30 cellular contexts compared by ENCODE assay signal in genomic region chr18:58528011-58528367, GRCh38.
DNase-seq lines count a peak whose midpoint lies in the region; ATAC-seq, FAIRE-seq and TF ChIP-seq lines count a peak whose summit lies in the region.
"Had no signal": no experiment of that assay in that cellular context is flagged by ENCODE, and none has a peak within 500 bp of the region (broad histone marks: within the 10 kb centered on the region; RNA-seq: fewer than 3 reads in every experiment).

No MANE protein-coding gene starts in this region.

- no peak for TF ChIP-seq EP300 in A549 (IDR thresholded peaks at IDR 0.05)

- H2AFZ ChIP-seq in hepatocyte: no peak overlapping the region

- H3K4me3 ChIP-seq in A549 (no peak overlapping the region), WERI-Rb-1 (ENCODE audit: low read depth, low read length) (no peak overlapping the region), hepatocyte (no peak overlapping the region), aorta (ENCODE audit: low read length in 2 of 2) (no peak overlapping the region)
- H3K4me3 ChIP-seq: ascending aorta, dorsolateral prefrontal cortex, MG63, ovary, right atrium auricular region, SK-N-MC, thoracic aorta had no signal

- no peaks in the 10 kb centered on the region for H4K20me1 ChIP-seq in hepatocyte (ENCODE audit: insufficient read depth, poor library complexity, severe bottlenecking)

- intact Hi-C loops in activated naive CD4-positive, alpha-beta T cell treated with anti-CD3 and anti-CD28 coated beads for 36 hours (cut with micrococcal nuclease): loop anchor here (2.0 to 5.0 kb wide), 2 partner anchors 529 to 541 kb away; no protein-coding TSS in a partner anchor
- intact Hi-C loops in aorta (cut with DNase I): no loop called here

- H3K9me3 ChIP-seq in A549 (no peaks in the 10 kb centered on the region), WERI-Rb-1 (ENCODE audit: severe bottlenecking) (no peaks in the 10 kb centered on the region), hepatocyte (ENCODE audit: low read depth) (no peaks in the 10 kb centered on the region), aorta (ENCODE audit: control insufficient read depth, low read length) (peaks cover 4% of the 10 kb centered on the region)
- H3K9me3 ChIP-seq: ascending aorta, MG63, ovary, right atrium auricular region, thoracic aorta had no signal

- CTCF ChIA-PET in A549 (lab: Yijun Ruan, JAX): interaction anchor here (1.1 to 11.5 kb wide), 6 partner anchors 11 to 236 kb away, joined by 3 to 120 read pairs (median 5); no protein-coding TSS in a partner anchor
- CTCF ChIA-PET in activated naive CD4-positive, alpha-beta T cell treated with anti-CD3 and anti-CD28 coated beads for 36 hours (lab: Charles Lee): interaction anchor here (0.9 to 23.4 kb wide), 7 partner anchors 9 to 238 kb away, joined by 3 to 426 read pairs (median 5); no protein-coding TSS in a partner anchor
- CTCF ChIA-PET in HEK293T (lab: Yijun Ruan, JAX): interaction anchor here (0.6 to 4.1 kb wide), 2 partner anchors 236 to 241 kb away, joined by 3 to 29 read pairs; no protein-coding TSS in a partner anchor

- DNase-seq in A549 (ENCODE audit: low read depth in 1 of 2, low spot score in 1 of 2) (no peak), D341Med (ENCODE audit: low spot score) (peak; percentile 56), WERI-Rb-1 (peak; percentile 35), hepatocyte (ENCODE audit: low spot score) (no peak), HEK293T (ENCODE audit: extremely low spot score) (no peak), aorta (no peak)
- DNase-seq in activated CD4-positive, alpha-beta T cell treated with anti-CD3 and anti-CD28 coated beads, Interleukin-2, amount 50 U/mL, for 4 hours: no peak
- DNase-seq in activated naive CD4-positive, alpha-beta T cell treated with anti-CD3 and anti-CD28 coated beads for 36 hours: no peak
- DNase-seq: activated CD4-positive, alpha-beta T cell treated with anti-CD3 and anti-CD28 coated beads, Interleukin-2, amount 10 ng/mL, durations not matched to agents 24 days and 14 days; activated CD8-positive, alpha-beta memory T cell treated with anti-CD3 and anti-CD28 coated beads, Interleukin-2, amount 10 ng/mL, durations not matched to agents 7 days and 5 days; activated naive CD4-positive, alpha-beta T cell treated with anti-CD3 and anti-CD28 coated beads, Interleukin-2, amount 10 ng/mL, durations not matched to agents 7 days and 5 days; activated T-cell treated with anti-CD3 and anti-CD28 coated beads, Interleukin-2, amount 50 U/mL, for 72 hours; CD4-positive, CD25-positive, alpha-beta regulatory T cell; central memory CD4-positive, alpha-beta T cell; dorsolateral prefrontal cortex; GDM1; hypothalamus; left ventricle myocardium superior; MG63; natural killer cell; NCI-H2107; NCI-H524 treated with DMSO at 0.1 percent for 48 hours; ovary; stimulated activated naive CD4-positive, alpha-beta T cell treated with Interleukin-2 at 50 U/mL for 16 hours had no signal

- no peak for TF ChIP-seq RAD21 in A549 (conservative IDR thresholded peaks at IDR 0.05 in 1 of 2, IDR thresholded peaks at IDR 0.05 in 1 of 2)

- no peaks in the 10 kb centered on the region for H3K36me3 Mint-ChIP-seq in activated naive CD4-positive, alpha-beta T cell treated with anti-CD3 and anti-CD28 coated beads for 36 hours (ENCODE audit: low read depth)
- H3K36me3 Mint-ChIP-seq: activated CD8-positive, alpha-beta memory T cell treated with anti-CD3 and anti-CD28 coated beads, Interleukin-2, amount 10 ng/mL, durations not matched to agents 7 days and 5 days; activated naive CD4-positive, alpha-beta T cell treated with anti-CD3 and anti-CD28 coated beads, Interleukin-2, amount 10 ng/mL, durations not matched to agents 7 days and 5 days; CD4-positive, CD25-positive, alpha-beta regulatory T cell; mesothelial cell of epicardium; natural killer cell had no signal

- POLR2A ChIA-PET in A549 (lab: Yijun Ruan, JAX) (interaction anchor here (0.9 kb wide), 1 partner anchor 51 kb away, joined by 3 read pairs; no protein-coding TSS in a partner anchor), HEK293T (lab: Yijun Ruan, JAX) (no interaction called here)

- no peak for TF ChIP-seq CTCF in A549 (IDR thresholded peaks at IDR 0.05)
- TF ChIP-seq CTCF in WERI-Rb-1 (IDR thresholded peaks at IDR 0.05; ENCODE audit: low read depth, low read length): no peak
- no peak for TF ChIP-seq CTCF in hepatocyte (IDR thresholded peaks at IDR 0.05; ENCODE audit: poor library complexity)

- H3K4me2 ChIP-seq in A549: peak overlapping the region; percentile 85
- H3K4me2 ChIP-seq in hepatocyte: peak overlapping the region; percentile 6

- no peak overlapping the region for H3K27ac Mint-ChIP-seq in activated naive CD4-positive, alpha-beta T cell treated with anti-CD3 and anti-CD28 coated beads for 36 hours
- H3K27ac Mint-ChIP-seq: activated CD4-positive, alpha-beta T cell treated with anti-CD3 and anti-CD28 coated beads, Interleukin-2, amount 10 ng/mL, durations not matched to agents 24 days and 14 days; activated CD8-positive, alpha-beta memory T cell treated with anti-CD3 and anti-CD28 coated beads, Interleukin-2, amount 10 ng/mL, durations not matched to agents 7 days and 5 days; activated naive CD4-positive, alpha-beta T cell treated with anti-CD3 and anti-CD28 coated beads, Interleukin-2, amount 10 ng/mL, durations not matched to agents 7 days and 5 days; activated T-cell treated with anti-CD3 and anti-CD28 coated beads, Interleukin-2, amount 50 U/mL, for 72 hours; CD4-positive, CD25-positive, alpha-beta regulatory T cell; natural killer cell had no signal

- ATAC-seq in A549 (no peak), aorta (ENCODE audit: low FRiP score) (no peak)
- ATAC-seq: activated CD8-positive, alpha-beta memory T cell treated with anti-CD3 and anti-CD28 coated beads, Interleukin-2, amount 10 ng/mL, durations not matched to agents 7 days and 5 days; activated T-cell treated with anti-CD3 and anti-CD28 coated beads, Interleukin-2, amount 50 U/mL, for 72 hours; left ventricle myocardium superior; natural killer cell had no signal

- no peaks in the 10 kb centered on the region for H3K9me3 Mint-ChIP-seq in activated naive CD4-positive, alpha-beta T cell treated with anti-CD3 and anti-CD28 coated beads for 36 hours
- H3K9me3 Mint-ChIP-seq: activated CD4-positive, alpha-beta T cell treated with anti-CD3 and anti-CD28 coated beads, Interleukin-2, amount 10 ng/mL, durations not matched to agents 24 days and 14 days; activated naive CD4-positive, alpha-beta T cell treated with anti-CD3 and anti-CD28 coated beads, Interleukin-2, amount 10 ng/mL, durations not matched to agents 7 days and 5 days; activated T-cell treated with anti-CD3 and anti-CD28 coated beads, Interleukin-2, amount 50 U/mL, for 72 hours; CD4-positive, CD25-positive, alpha-beta regulatory T cell; mesothelial cell of epicardium; natural killer cell had no signal

- no peaks in the 10 kb centered on the region for H3K9me2 ChIP-seq in hepatocyte (replicated peaks; ENCODE audit: insufficient read depth)

- peak overlapping the region; percentile 94 to 100 for H3K27ac ChIP-seq in A549
- no peak overlapping the region for H3K27ac ChIP-seq in WERI-Rb-1
- H3K27ac ChIP-seq in hepatocyte: peak overlapping the region; percentile 73
- no peak overlapping the region for H3K27ac ChIP-seq in aorta (ENCODE audit: low read depth in 1 of 2, low read length in 2 of 2)
- H3K27ac ChIP-seq: ascending aorta, dorsolateral prefrontal cortex, ovary, right atrium auricular region, SK-N-MC, thoracic aorta had no signal

- H3K36me3 ChIP-seq in WERI-Rb-1: no peaks in the 10 kb centered on the region
- H3K36me3 ChIP-seq in hepatocyte (replicated peaks; ENCODE audit: insufficient read depth, low read depth): no peaks in the 10 kb centered on the region
- no peaks in the 10 kb centered on the region for H3K36me3 ChIP-seq in aorta (ENCODE audit: control insufficient read depth in 1 of 2, insufficient read depth in 2 of 2, low read length in 1 of 2)
- H3K36me3 ChIP-seq: ascending aorta, ovary, right atrium auricular region, thoracic aorta had no signal

- WGBS in A549 (ENCODE audit: missing lambda C conversion rate): 87% methylated on average over 2 of the region's 2 CpGs
- WGBS in hepatocyte (ENCODE audit: low lambda C conversion rate, missing lambda C conversion rate): 87% methylated on average over 2 of the region's 2 CpGs
- 19 to 25% methylated on average over 2 of the region's 2 CpGs for WGBS in aorta, 2 donors

- no peak for FAIRE-seq in A549 (lab: Jason Lieb, UNC)
- FAIRE-seq: frontal cortex had no signal

- no peak for TF ChIP-seq POLR2A in A549 (IDR thresholded peaks at IDR 0.05; ENCODE audit: low read length)

- no peaks in the 10 kb centered on the region for H3K27me3 ChIP-seq in WERI-Rb-1 (ENCODE audit: insufficient read depth, low read depth, severe bottlenecking)
- H3K27me3 ChIP-seq in hepatocyte: no peaks in the 10 kb centered on the region
- no peaks in the 10 kb centered on the region for H3K27me3 ChIP-seq in aorta (ENCODE audit: control insufficient read depth in 1 of 2, insufficient read depth in 2 of 2, low read length in 1 of 2)
- H3K27me3 ChIP-seq: ascending aorta, MG63, ovary, right atrium auricular region had no signal

- H3K4me1 Mint-ChIP-seq in activated naive CD4-positive, alpha-beta T cell treated with anti-CD3 and anti-CD28 coated beads for 36 hours (ENCODE audit: low read depth): peaks cover 16% of the 10 kb centered on the region

- H3K79me2 ChIP-seq in hepatocyte: no peaks in the 10 kb centered on the region

- no peak overlapping the region for H3K4me3 Mint-ChIP-seq in activated naive CD4-positive, alpha-beta T cell treated with anti-CD3 and anti-CD28 coated beads for 36 hours
- H3K4me3 Mint-ChIP-seq: activated CD4-positive, alpha-beta T cell treated with anti-CD3 and anti-CD28 coated beads, Interleukin-2, amount 10 ng/mL, durations not matched to agents 24 days and 14 days; activated CD8-positive, alpha-beta memory T cell treated with anti-CD3 and anti-CD28 coated beads, Interleukin-2, amount 10 ng/mL, durations not matched to agents 7 days and 5 days; activated naive CD4-positive, alpha-beta T cell treated with anti-CD3 and anti-CD28 coated beads, Interleukin-2, amount 10 ng/mL, durations not matched to agents 7 days and 5 days; activated T-cell treated with anti-CD3 and anti-CD28 coated beads, Interleukin-2, amount 50 U/mL, for 72 hours; CD4-positive, CD25-positive, alpha-beta regulatory T cell; mesothelial cell of epicardium; natural killer cell had no signal

- peaks cover 6% of the 10 kb centered on the region for H3K27me3 Mint-ChIP-seq in activated naive CD4-positive, alpha-beta T cell treated with anti-CD3 and anti-CD28 coated beads for 36 hours (ENCODE audit: low read depth)

- H3K4me1 ChIP-seq in A549: peaks cover 57% of the 10 kb centered on the region
- H3K4me1 ChIP-seq in hepatocyte (ENCODE audit: insufficient read depth): peaks cover 21% of the 10 kb centered on the region
- no peaks in the 10 kb centered on the region for H3K4me1 ChIP-seq in aorta (ENCODE audit: control insufficient read depth in 1 of 2, insufficient read depth in 2 of 2, low read length in 2 of 2)
- H3K4me1 ChIP-seq: ascending aorta, right atrium auricular region had no signal

TF ChIP-seq in A549, 52 proteins besides CTCF, POLR2A, EP300 and RAD21 (continues in another document):
- TF ChIP-seq SMC3 (IDR thresholded peaks at IDR 0.05) (no peak), FOSL2 (IDR thresholded peaks at IDR 0.05) (no peak), FOSL2 (CRISPR knock-in tag; IDR thresholded peaks at IDR 0.05) (no peak)

TF ChIP-seq in HEK293T, 16 proteins besides CTCF, POLR2A, EP300 and RAD21 (continues in another document):
- TF ChIP-seq LEF1 (IDR thresholded peaks at IDR 0.05; ENCODE audit: borderline replicate concordance) (no peak), NFRKB (IDR thresholded peaks at IDR 0.05) (no peak)

Comparison
In these comparisons a context has a peak if more than half of its experiments do, and no peak if none do; other contexts are left out.
1. DNase-seq: peak in D341Med (single experiment) and WERI-Rb-1 (single experiment); none in A549 (0 of 2), hepatocyte (single experiment), activated CD4-positive, alpha-beta T cell treated with anti-CD3 and anti-CD28 coated beads, Interleukin-2, amount 50 U/mL, for 4 hours (0 of 2), activated naive CD4-positive, alpha-beta T cell treated with anti-CD3 and anti-CD28 coated beads for 36 hours (single experiment), HEK293T (single experiment) and aorta (0 of 2).
2. H3K27ac ChIP-seq: peak in A549 (2 of 2) and hepatocyte (single experiment); none in WERI-Rb-1 (single experiment) and aorta (0 of 2).